ENCODE assay signal across 18 cellular contexts in genomic region chr11:87251560-87251959, GRCh38.
"Had no signal": no experiment of that assay in that cellular context is flagged by ENCODE, and none has a peak within 500 bp of the region (broad histone marks: within the 10 kb centered on the region; RNA-seq: fewer than 3 reads in every experiment).

No MANE protein-coding gene starts in this region.

- H3K27me3 Mint-ChIP-seq: T-cell had no signal

- H3K36me3 ChIP-seq: transverse colon had no signal

- H3K27me3 ChIP-seq: transverse colon had no signal

- H3K27ac Mint-ChIP-seq: activated CD8-positive, alpha-beta T cell treated with anti-CD3 and anti-CD28 coated beads, Interleukin-2, amount 10 ng/mL, durations not matched to agents 7 days and 5 days; T-cell had no signal

- DNase-seq: activated CD8-positive, alpha-beta memory T cell treated with anti-CD3 and anti-CD28 coated beads, Interleukin-2, amount 50 U/mL, for 48 hours; activated CD8-positive, alpha-beta T cell treated with anti-CD3 and anti-CD28 coated beads, Interleukin-2, amount 10 ng/mL, durations not matched to agents 7 days and 5 days; activated effector memory CD4-positive, alpha-beta T cell treated with anti-CD3 and anti-CD28 coated beads, Interleukin-2, amount 50 U/mL, for 16 hours; effector memory CD4-positive, alpha-beta T cell; erythroblast; glutamatergic neuron; immature natural killer cell; left cardiac atrium; mucosa of descending colon; stimulated activated CD4-positive, alpha-beta T cell treated with anti-CD3 and anti-CD28 coated beads, Interleukin-4, amount 100 ng/mL, for 1 hour; stimulated activated CD8-positive, alpha-beta memory T cell treated with anti-CD3 and anti-CD28 coated beads, Interleukin-4, amount 100 ng/mL, for 48 hours; T-cell; T1000; transverse colon had no signal

- H3K4me3 ChIP-seq: coronary artery, lung, mucosa of descending colon, SK-N-MC, transverse colon had no signal

- ATAC-seq: activated CD8-positive, alpha-beta T cell treated with anti-CD3 and anti-CD28 coated beads, Interleukin-2, amount 10 ng/mL, durations not matched to agents 7 days and 5 days; left cardiac atrium; mucosa of descending colon; Right ventricle myocardium inferior; T-cell had no signal

- H3K27ac ChIP-seq: coronary artery, SK-N-MC had no signal

- H3K4me3 Mint-ChIP-seq: activated CD8-positive, alpha-beta T cell treated with anti-CD3 and anti-CD28 coated beads, Interleukin-2, amount 10 ng/mL, durations not matched to agents 7 days and 5 days; T-cell had no signal

- H3K9me3 ChIP-seq: mucosa of descending colon, transverse colon had no signal
